In genomic region chr3:50453907-50454306, GRCh38 we compare ENCODE assay signal across 26 cellular contexts. TPM values are rescaled to one million over a fixed set of nuclear protein-coding genes. Genes with fewer than 3 reads are reported as not detected.
DNase-seq lines count a peak whose midpoint lies in the region; ATAC-seq, FAIRE-seq and TF ChIP-seq lines count a peak whose summit lies in the region.
"Had no signal": no experiment of that assay in that cellular context is flagged by ENCODE, and none has a peak within 500 bp of the region (broad histone marks: within the 10 kb centered on the region; RNA-seq: fewer than 3 reads in every experiment).

No MANE protein-coding gene starts in this region.

- no peak for TF ChIP-seq POLR2A in H1 (IDR thresholded peaks at IDR 0.05; ENCODE audit: control extremely low read depth in 1 of 2, low read depth in 2 of 2, low read length in 2 of 2)

- TF ChIP-seq EP300 in SK-N-SH (IDR thresholded peaks at IDR 0.05; ENCODE audit: borderline replicate concordance in 1 of 2, low read depth in 1 of 2, low read length in 1 of 2), result no peak
- no peak for TF ChIP-seq EP300 in H1 (IDR thresholded peaks at IDR 0.05; ENCODE audit: borderline replicate concordance in 1 of 2, low read depth in 2 of 2, low read length in 2 of 2)

- no peak overlapping the region for H4K5ac ChIP-seq in H1 (ENCODE audit: insufficient read length, low read depth, low read length)

- no peaks in the 10 kb centered on the region for H3K23me2 ChIP-seq in H1 (ENCODE audit: low read depth, low read length)

- H3K14ac ChIP-seq in H1 (ENCODE audit: insufficient read length), result no peak overlapping the region

- no peak for TF ChIP-seq CTCF in SK-N-SH (IDR thresholded peaks at IDR 0.05)
- no peak for TF ChIP-seq CTCF in H1 (IDR thresholded peaks at IDR 0.05; ENCODE audit: control extremely low read depth in 1 of 3, insufficient read depth in 1 of 3, low read depth in 1 of 3, low read length in 3 of 3)
- no peak for TF ChIP-seq CTCF in neural progenitor cell (IDR thresholded peaks at IDR 0.05)
- TF ChIP-seq CTCF in CD14-positive monocyte (IDR thresholded peaks at IDR 0.05), result no peak

- WGBS in SK-N-SH (ENCODE audit: low lambda C conversion rate), result 56% methylated on average over 11 of the region's 13 CpGs
- 87% methylated on average over 13 of the region's 13 CpGs; no CpG with 5 or more reads in 1 of the 2 experiments for WGBS in H1 (ENCODE audit: extremely low coverage in 1 of 2, insufficient coverage in 1 of 2, insufficient read length in 1 of 2, insufficient replicate concordance in 2 of 2, low coverage in 1 of 2, low lambda C conversion rate in 2 of 2, missing lambda C conversion rate in 1 of 2), 2 experiments

- no peak overlapping the region for H3K23ac ChIP-seq in H1 (ENCODE audit: insufficient read length)

- no peaks in the 10 kb centered on the region for H3K27me3 ChIP-seq in Karpas-422 (ENCODE audit: low read length)
- H3K27me3 ChIP-seq in SK-N-SH (ENCODE audit: insufficient read depth), result peaks cover 11% of the 10 kb centered on the region; the same call in 1 of the 2 replicates
- H3K27me3 ChIP-seq in H1 (replicated peaks in 1 of 4; ENCODE audit: control insufficient read depth in 3 of 4, extremely low read depth in 1 of 4, insufficient read depth in 3 of 4, low read length in 3 of 4), result no peaks in the 10 kb centered on the region
- no peaks in the 10 kb centered on the region for H3K27me3 ChIP-seq in neural progenitor cell

- POLR2A ChIA-PET in SK-N-SH (lab: Yijun Ruan, JAX) (no interaction called here), H1 (lab: Charles Lee; ENCODE audit: partially characterized antibody) (interaction anchor here (0.6 to 1.5 kb wide), 3 partner anchors 10 to 43 kb away, joined by 3 to 5 read pairs (median 3); no protein-coding TSS in a partner anchor)

- peaks cover 48% of the 10 kb centered on the region for H3K4me1 Mint-ChIP-seq in neural progenitor cell
- H3K4me1 Mint-ChIP-seq in CD14-positive monocyte, result peaks cover 20% of the 10 kb centered on the region
- peaks cover 26% of the 10 kb centered on the region for H3K4me1 Mint-ChIP-seq in activated T-cell treated with anti-CD3 and anti-CD28 coated beads, Interleukin-2, amount 50 U/mL, for 72 hours (ENCODE audit: low read depth)
- peaks cover 7% of the 10 kb centered on the region for H3K4me1 Mint-ChIP-seq in activated T-helper 1 cell treated with anti-CD3 and anti-CD28 coated beads, Interleukin-12 subunit alpha, Interleukin-12 subunit beta, Interleukin-2, Interleukin-4 antibody, amounts not matched to agents 30 ng/mL and 10 ng/mL and 1 ng/mL, durations not matched to agents 14 hours and 24 hours and 36 hours (ENCODE audit: low read depth)

- no peak overlapping the region for H3K4me3 ChIP-seq in Karpas-422 (ENCODE audit: low read length)
- H3K4me3 ChIP-seq in SK-N-SH (ENCODE audit: low read depth in 2 of 2, low read length in 1 of 2), result no peak overlapping the region
- no peak overlapping the region for H3K4me3 ChIP-seq in H1 (ENCODE audit: extremely low read depth in 1 of 4, insufficient read depth in 2 of 4, low read depth in 3 of 4, low read length in 4 of 4)
- no peak overlapping the region for H3K4me3 ChIP-seq in neural progenitor cell
- H3K4me3 ChIP-seq: A549, GM12878 had no signal

- H3K79me1 ChIP-seq in H1 (ENCODE audit: low read depth, low read length), result no peaks in the 10 kb centered on the region; the same call in 1 of the 2 replicates

- no peaks in the 10 kb centered on the region for H3K36me3 ChIP-seq in Karpas-422 (ENCODE audit: insufficient read depth, low read length)
- H3K36me3 ChIP-seq in SK-N-SH (replicated peaks in 1 of 2; ENCODE audit: control insufficient read depth in 1 of 2, insufficient read depth in 2 of 2, low read length in 1 of 2), result no peaks in the 10 kb centered on the region
- H3K36me3 ChIP-seq in H1 (ENCODE audit: control insufficient read depth in 2 of 4, insufficient read depth in 4 of 4, low read length in 3 of 4), result no peaks in the 10 kb centered on the region
- H3K36me3 ChIP-seq in neural progenitor cell, result no peaks in the 10 kb centered on the region

- 0 out of 2 replicates have a peak overlapping the region, but pooled peaks have one; percentile 12 for H3K9ac ChIP-seq in Karpas-422 (ENCODE audit: low read length)
- H3K9ac ChIP-seq in SK-N-SH, result no peak overlapping the region
- H3K9ac ChIP-seq in H1 (replicated peaks in 1 of 4; ENCODE audit: extremely low read depth in 1 of 4, low read depth in 3 of 4, low read length in 3 of 4), result no peak overlapping the region
- no peak overlapping the region for H3K9ac ChIP-seq in neural progenitor cell

- H4K20me1 ChIP-seq in Karpas-422 (ENCODE audit: insufficient read depth, low read depth, low read length), result no peaks in the 10 kb centered on the region
- no peaks in the 10 kb centered on the region for H4K20me1 ChIP-seq in SK-N-SH (ENCODE audit: insufficient read depth)
- H4K20me1 ChIP-seq in H1 (replicated peaks in 1 of 2; ENCODE audit: control insufficient read depth in 1 of 2, insufficient read depth in 2 of 2, low read length in 2 of 2), result no peaks in the 10 kb centered on the region
- no peaks in the 10 kb centered on the region for H4K20me1 ChIP-seq in neural progenitor cell (ENCODE audit: low read depth)

- H2BK5ac ChIP-seq in H1 (ENCODE audit: low read depth, low read length), result no peak overlapping the region

- H3K36me3 Mint-ChIP-seq in neural progenitor cell, result no peaks in the 10 kb centered on the region
- no peaks in the 10 kb centered on the region for H3K36me3 Mint-ChIP-seq in CD14-positive monocyte
- H3K36me3 Mint-ChIP-seq in activated T-cell treated with anti-CD3 and anti-CD28 coated beads, Interleukin-2, amount 50 U/mL, for 72 hours (ENCODE audit: insufficient read depth in 2 of 2), result no peaks in the 10 kb centered on the region
- no peaks in the 10 kb centered on the region for H3K36me3 Mint-ChIP-seq in activated T-helper 1 cell treated with anti-CD3 and anti-CD28 coated beads, Interleukin-12 subunit alpha, Interleukin-12 subunit beta, Interleukin-2, Interleukin-4 antibody, amounts not matched to agents 30 ng/mL and 10 ng/mL and 1 ng/mL, durations not matched to agents 14 hours and 24 hours and 36 hours (ENCODE audit: low read depth)
- H3K36me3 Mint-ChIP-seq: CD8-positive, alpha-beta T cell had no signal

- H3K79me2 ChIP-seq in Karpas-422 (ENCODE audit: low read length), result no peaks in the 10 kb centered on the region
- H3K79me2 ChIP-seq in SK-N-SH (ENCODE audit: insufficient read depth), result no peaks in the 10 kb centered on the region
- H3K79me2 ChIP-seq in H1 (ENCODE audit: control insufficient read depth in 1 of 2, insufficient read depth in 2 of 2, low read length in 2 of 2), result no peaks in the 10 kb centered on the region
- no peaks in the 10 kb centered on the region for H3K79me2 ChIP-seq in neural progenitor cell (ENCODE audit: low read depth)

- DNase-seq in Karpas-422 (peak; percentile 85), SK-N-SH (peak; percentile 49), H1 (ENCODE audit: low read depth in 1 of 2, low spot score in 2 of 2) (no peak), neural progenitor cell (ENCODE audit: low spot score) (peak; percentile 46), CD14-positive monocyte (ENCODE audit: low spot score) (no peak)
- DNase-seq in activated T-cell treated with anti-CD3 and anti-CD28 coated beads, Interleukin-2, amount 50 U/mL, for 72 hours, result no peak
- no peak for DNase-seq in activated T-helper 1 cell treated with anti-CD3 and anti-CD28 coated beads, Interleukin-12 subunit alpha, Interleukin-12 subunit beta, Interleukin-2, Interleukin-4 antibody, amounts not matched to agents 30 ng/mL and 10 ng/mL and 1 ng/mL, durations not matched to agents 14 hours and 24 hours and 36 hours (ENCODE audit: low spot score)
- DNase-seq: AML-193; C1 segment of cervical spinal cord; Caco-2; CD8-positive, alpha-beta T cell; DMS 273 treated with DMSO at 0.1 percent for 48 hours; DMS79; EL; GDM1; Kasumi-1; NCI-H2029; NCI-H446 treated with DMSO at 0.1 percent for 48 hours; NCI-H69; SHP77 treated with DMSO at 0.1 percent for 48 hours had no signal

- H4K8ac ChIP-seq in H1 (ENCODE audit: extremely low read depth, insufficient read depth, low read length), result no peak overlapping the region; the same call in 1 of the 2 replicates

- 0 out of 2 replicates have a peak overlapping the region, but pooled peaks have one; percentile 24 for H3K18ac ChIP-seq in H1 (ENCODE audit: extremely low read depth, low read length)

- H4K91ac ChIP-seq in H1 (replicated peaks; ENCODE audit: insufficient read length, low read length), result peak overlapping the region; percentile 70

- TF ChIP-seq RAD21 in SK-N-SH (IDR thresholded peaks at IDR 0.05; ENCODE audit: low read length), result no peak
- TF ChIP-seq RAD21 in H1 (IDR thresholded peaks at IDR 0.05 in 1 of 2, conservative IDR thresholded peaks at IDR 0.05 in 1 of 2; ENCODE audit: low read depth in 2 of 2, low read length in 2 of 2), result no peak

- peaks cover 9% of the 10 kb centered on the region for H3K4me1 ChIP-seq in Karpas-422 (ENCODE audit: low read length)
- peaks cover 0 to 31% of the 10 kb centered on the region in 2 experiments; a peak in 1 of 4 replicates for H3K4me1 ChIP-seq in SK-N-SH (ENCODE audit: control insufficient read depth in 1 of 2, insufficient read depth in 2 of 2, low read depth in 1 of 2, low read length in 1 of 2)
- H3K4me1 ChIP-seq in H1 (replicated peaks in 1 of 4; ENCODE audit: control insufficient read depth in 3 of 4, insufficient read depth in 4 of 4, low read length in 3 of 4), result peaks cover 0 to 36% (median 20%) of the 10 kb centered on the region in 4 experiments; a peak in 6 of 7 replicates
- H3K4me1 ChIP-seq in neural progenitor cell, result peaks cover 41% of the 10 kb centered on the region
- H3K4me1 ChIP-seq: A549, Caco-2 had no signal

- no peak overlapping the region for H3K27ac Mint-ChIP-seq in neural progenitor cell
- peak overlapping the region in 1 of 7 donors; percentile 14 for H3K27ac Mint-ChIP-seq in CD14-positive monocyte
- no peak overlapping the region for H3K27ac Mint-ChIP-seq in activated T-cell treated with anti-CD3 and anti-CD28 coated beads, Interleukin-2, amount 50 U/mL, for 72 hours
- no peak overlapping the region for H3K27ac Mint-ChIP-seq in activated T-helper 1 cell treated with anti-CD3 and anti-CD28 coated beads, Interleukin-12 subunit alpha, Interleukin-12 subunit beta, Interleukin-2, Interleukin-4 antibody, amounts not matched to agents 30 ng/mL and 10 ng/mL and 1 ng/mL, durations not matched to agents 14 hours and 24 hours and 36 hours

- no peak overlapping the region for H2BK20ac ChIP-seq in H1 (ENCODE audit: low read length)

- no peak overlapping the region for H2BK12ac ChIP-seq in H1 (ENCODE audit: low read depth, low read length)

- H2BK15ac ChIP-seq in H1 (ENCODE audit: low read length), result peak overlapping the region; percentile 3; the same call in 1 of the 2 replicates

- no peak overlapping the region for H3K4ac ChIP-seq in H1 (replicated peaks; ENCODE audit: insufficient read length, low read depth, low read length)

- no peaks in the 10 kb centered on the region for H3K9me3 Mint-ChIP-seq in neural progenitor cell
- H3K9me3 Mint-ChIP-seq in CD14-positive monocyte, result no peaks in the 10 kb centered on the region
- no peaks in the 10 kb centered on the region for H3K9me3 Mint-ChIP-seq in activated T-cell treated with anti-CD3 and anti-CD28 coated beads, Interleukin-2, amount 50 U/mL, for 72 hours
- H3K9me3 Mint-ChIP-seq in activated T-helper 1 cell treated with anti-CD3 and anti-CD28 coated beads, Interleukin-12 subunit alpha, Interleukin-12 subunit beta, Interleukin-2, Interleukin-4 antibody, amounts not matched to agents 30 ng/mL and 10 ng/mL and 1 ng/mL, durations not matched to agents 14 hours and 24 hours and 36 hours, result no peaks in the 10 kb centered on the region
- H3K9me3 Mint-ChIP-seq: CD8-positive, alpha-beta T cell had no signal

- ATAC-seq in HG03039 (IDR thresholded peaks at IDR 0.05; ENCODE audit: unreplicated experiment), result no peak
- ATAC-seq in activated T-cell treated with anti-CD3 and anti-CD28 coated beads, Interleukin-2, amount 50 U/mL, for 72 hours (replicated peaks in 1 of 2), result no peak
- ATAC-seq: CD8-positive, alpha-beta T cell; GM12878; Panc1 had no signal

- H3K27ac ChIP-seq in Karpas-422 (ENCODE audit: low read length) (no peak overlapping the region), SK-N-SH (ENCODE audit: low read depth in 2 of 2, low read length in 1 of 2) (no peak overlapping the region; a peak in 1 of 4 replicates), H1 (ENCODE audit: low read depth, low read length) (no peak overlapping the region), neural progenitor cell (no peak overlapping the region)
- H3K27ac ChIP-seq: A549, RWPE1 had no signal

- no peak overlapping the region for H3K4me3 Mint-ChIP-seq in neural progenitor cell
- H3K4me3 Mint-ChIP-seq in CD14-positive monocyte, result no peak overlapping the region
- no peak overlapping the region for H3K4me3 Mint-ChIP-seq in activated T-cell treated with anti-CD3 and anti-CD28 coated beads, Interleukin-2, amount 50 U/mL, for 72 hours
- no peak overlapping the region for H3K4me3 Mint-ChIP-seq in activated T-helper 1 cell treated with anti-CD3 and anti-CD28 coated beads, Interleukin-12 subunit alpha, Interleukin-12 subunit beta, Interleukin-2, Interleukin-4 antibody, amounts not matched to agents 30 ng/mL and 10 ng/mL and 1 ng/mL, durations not matched to agents 14 hours and 24 hours and 36 hours
- H3K4me3 Mint-ChIP-seq: CD8-positive, alpha-beta T cell had no signal

- no peak overlapping the region for H2AK5ac ChIP-seq in H1 (ENCODE audit: low read depth, low read length)

- H3K9me2 ChIP-seq in Karpas-422 (replicated peaks; ENCODE audit: insufficient read depth, low read length) (no peaks in the 10 kb centered on the region), SK-N-SH (no peaks in the 10 kb centered on the region)

- H3K4me2 ChIP-seq in Karpas-422 (ENCODE audit: low read depth, low read length, poor library complexity, severe bottlenecking) (peak overlapping the region; percentile 9), SK-N-SH (no peak overlapping the region), H1 (ENCODE audit: insufficient read depth in 1 of 2, low read depth in 2 of 2, low read length in 2 of 2) (no peak overlapping the region), neural progenitor cell (no peak overlapping the region)
- H3K4me2 ChIP-seq: A549 had no signal

- CTCF ChIA-PET in SK-N-SH (lab: Yijun Ruan, JAX), result interaction anchor here (0.9 kb wide), 1 partner anchor 88 kb away, joined by 3 read pairs; no protein-coding TSS in a partner anchor
- CTCF ChIA-PET in H1 (lab: Charles Lee; ENCODE audit: partially characterized antibody), result interaction anchor here (0.8 to 6.1 kb wide), 10 partner anchors 14 to 97 kb away, joined by 3 to 41 read pairs (median 7); no protein-coding TSS in a partner anchor

- peaks cover 7% of the 10 kb centered on the region for H3K27me3 Mint-ChIP-seq in neural progenitor cell (ENCODE audit: insufficient read depth, low read depth)
- H3K27me3 Mint-ChIP-seq in CD14-positive monocyte (ENCODE audit: low read depth in 3 of 3), result peaks cover 0 to 5% (median 0%) of the 10 kb centered on the region in 3 donors
- no peaks in the 10 kb centered on the region for H3K27me3 Mint-ChIP-seq in activated T-cell treated with anti-CD3 and anti-CD28 coated beads, Interleukin-2, amount 50 U/mL, for 72 hours (ENCODE audit: low read depth)
- H3K27me3 Mint-ChIP-seq in activated T-helper 1 cell treated with anti-CD3 and anti-CD28 coated beads, Interleukin-12 subunit alpha, Interleukin-12 subunit beta, Interleukin-2, Interleukin-4 antibody, amounts not matched to agents 30 ng/mL and 10 ng/mL and 1 ng/mL, durations not matched to agents 14 hours and 24 hours and 36 hours (ENCODE audit: insufficient read depth), result no peaks in the 10 kb centered on the region

- H3K9me3 ChIP-seq in Karpas-422 (ENCODE audit: low read length), result no peaks in the 10 kb centered on the region
- no peaks in the 10 kb centered on the region for H3K9me3 ChIP-seq in SK-N-SH
- no peaks in the 10 kb centered on the region for H3K9me3 ChIP-seq in H1 (ENCODE audit: insufficient read depth in 2 of 2, low read depth in 1 of 2, low read length in 1 of 2)
- H3K9me3 ChIP-seq in neural progenitor cell (ENCODE audit: low read depth), result no peaks in the 10 kb centered on the region
- H3K9me3 ChIP-seq: A549, Caco-2 had no signal

- intact Hi-C loops in CD14-positive monocyte (cut with micrococcal nuclease), result no loop called here
- intact Hi-C loops in activated T-helper 1 cell treated with anti-CD3 and anti-CD28 coated beads, Interleukin-12 subunit alpha, Interleukin-12 subunit beta, Interleukin-2, Interleukin-4 antibody, amounts not matched to agents 30 ng/mL and 10 ng/mL and 1 ng/mL, durations not matched to agents 14 hours and 24 hours and 36 hours (cut with micrococcal nuclease), result no loop called here

- H2AFZ ChIP-seq in Karpas-422 (ENCODE audit: low read length) (peak overlapping the region; percentile 15; the same call in 1 of the 2 replicates), SK-N-SH (ENCODE audit: low read depth) (no peak overlapping the region), H1 (ENCODE audit: low read length) (no peak overlapping the region), neural progenitor cell (replicated peaks) (no peak overlapping the region)

- H3F3A ChIP-seq in SK-N-SH (replicated peaks; ENCODE audit: insufficient read depth) (no peaks in the 10 kb centered on the region), neural progenitor cell (ENCODE audit: low read depth) (peaks cover 7% of the 10 kb centered on the region)

- no peak overlapping the region for H2BK120ac ChIP-seq in H1 (replicated peaks; ENCODE audit: low read depth, low read length)

- FAIRE-seq in H1 (lab: Jason Lieb, UNC), result no peak
- FAIRE-seq: A549, GM12878 had no signal

- H3K56ac ChIP-seq in H1 (replicated peaks; ENCODE audit: insufficient read length, low read depth, low read length), result no peak overlapping the region

RNA-seq across cellular contexts. Expression of gene CACNA2D2, which starts 49.5 kb away (rescaled TPM):
- not detected in 2 replicates for total RNA-seq in Karpas-422 (2014; rRNA removed; shearing (Covaris generic); ENCODE audit: low replicate concordance)
- 1.1 and 2.8 TPM in 2 replicates for polyA plus RNA-seq in SK-N-SH (2012; rRNA removed)
- polyA plus RNA-seq in SK-N-SH (2012; cell fraction: cytosol; rRNA removed), result 1.7 and 4.0 TPM in 2 replicates
- polyA plus RNA-seq in SK-N-SH (2012; cell fraction: nucleus; rRNA removed), result 4.1 and 5.7 TPM in 2 replicates
- 14.0 and 14.1 TPM in 2 replicates for total RNA-seq in H1 (2021; fragmentation: NEBNext Ultra II Directional; extraction: Animal tissue kit (Norgen Biotek cat#: 25700))
- polyA plus RNA-seq in H1 (2011; rRNA removed), result 24.9 and 25.0 TPM in 2 replicates
- polyA plus RNA-seq in H1 (2011; cell fraction: cytosol; rRNA removed), result 14.3 TPM
- 43.9 TPM for polyA plus RNA-seq in H1 (2011; cell fraction: nucleus; rRNA removed)
- 16.0 to 28.5 TPM (median 22.8 TPM) in 4 replicates for polyA plus RNA-seq in H1 (2012, experiment 1 of 2)
- 13.3 TPM for polyA plus RNA-seq in H1 (2012, experiment 2 of 2)
- polyA plus RNA-seq in H1 (2013, experiment 1 of 2), result 16.1 TPM
- polyA plus RNA-seq in H1 (2013, experiment 2 of 2), result 13.8 TPM
- 16.8 and 18.9 TPM in 2 replicates for polyA minus RNA-seq in H1 (2011; rRNA and poly(A)+ RNA removed)
- 14.2 TPM for polyA minus RNA-seq in H1 (2011; cell fraction: cytosol; rRNA and poly(A)+ RNA removed)
- polyA minus RNA-seq in H1 (2011; cell fraction: nucleus; rRNA and poly(A)+ RNA removed), result 9.4 TPM
- 4.3 and 9.5 TPM in 2 replicates for total RNA-seq in neural progenitor cell (ENCODE audit: low replicate concordance)
- polyA plus RNA-seq in CD14-positive monocyte, result under 1 TPM in 1 of 2 donors, not detected in 1; 0.09 TPM
- 1 to 10 TPM; 3.3 to 5.4 TPM for total RNA-seq in activated T-cell treated with anti-CD3 and anti-CD28 coated beads, Interleukin-2, amount 50 U/mL, for 72 hours
- total RNA-seq in activated T-helper 1 cell treated with anti-CD3 and anti-CD28 coated beads, Interleukin-12 subunit alpha, Interleukin-12 subunit beta, Interleukin-2, Interleukin-4 antibody, amounts not matched to agents 30 ng/mL and 10 ng/mL and 1 ng/mL, durations not matched to agents 14 hours and 24 hours and 36 hours, result 0.52 and 0.78 TPM in 2 replicates
- total RNA-seq: M059J had no signal

Comparison
In these comparisons a context has a peak if more than half of its experiments do, and no peak if none do; other contexts are left out.
1. DNase-seq: peak in Karpas-422 (single experiment), SK-N-SH (single experiment) and neural progenitor cell (single experiment); none in H1 (0 of 2), CD14-positive monocyte (single experiment), activated T-cell treated with anti-CD3 and anti-CD28 coated beads, Interleukin-2, amount 50 U/mL, for 72 hours (0 of 2) and activated T-helper 1 cell treated with anti-CD3 and anti-CD28 coated beads, Interleukin-12 subunit alpha, Interleukin-12 subunit beta, Interleukin-2, Interleukin-4 antibody, amounts not matched to agents 30 ng/mL and 10 ng/mL and 1 ng/mL, durations not matched to agents 14 hours and 24 hours and 36 hours (single experiment).